Comparison of ENCODE assay signal across 14 cellular contexts in genomic region chr9:94443039-94443722, GRCh38.
DNase-seq lines count a peak whose midpoint lies in the region; ATAC-seq and TF ChIP-seq lines count a peak whose summit lies in the region.
"Had no signal": no experiment of that assay in that cellular context is flagged by ENCODE, and none has a peak within 500 bp of the region (broad histone marks: within the 10 kb centered on the region; RNA-seq: fewer than 3 reads in every experiment).

No MANE protein-coding gene starts in this region.

- ATAC-seq in HG02759 (IDR thresholded peaks at IDR 0.05; ENCODE audit: unreplicated experiment) (no peak), GM21423 (IDR thresholded peaks at IDR 0.05; ENCODE audit: unreplicated experiment) (no peak)
- ATAC-seq: activated naive CD8-positive, alpha-beta T cell treated with anti-CD3 and anti-CD28 coated beads, Interleukin-2, amount 50 U/mL, for 24 hours had no signal

- H3K9me3 ChIP-seq in neural cell (ENCODE audit: low read length), result no peaks in the 10 kb centered on the region
- H3K9me3 ChIP-seq: left ventricle myocardium inferior had no signal

- no peak for TF ChIP-seq EP300 in neural cell (conservative IDR thresholded peaks at IDR 0.05; ENCODE audit: poor library complexity, severe bottlenecking)

- no peak overlapping the region for H3K27ac ChIP-seq in neural cell (ENCODE audit: low read length)
- H3K27ac ChIP-seq: HL-60, KMS-11, left ventricle myocardium inferior, parathyroid adenoma had no signal

- no peak overlapping the region for H3K4me3 ChIP-seq in neural cell (ENCODE audit: low read length)
- H3K4me3 ChIP-seq: left ventricle myocardium inferior, smooth muscle cell had no signal

- no peak overlapping the region for H2AFZ ChIP-seq in neural cell (ENCODE audit: low read depth, low read length)
- H2AFZ ChIP-seq: parathyroid adenoma had no signal

- H3K27me3 ChIP-seq in neural cell (ENCODE audit: insufficient read depth, low read depth, low read length), result no peaks in the 10 kb centered on the region

- no peaks in the 10 kb centered on the region for H3K9me2 ChIP-seq in neural cell (ENCODE audit: insufficient read depth, low read length)

- H3F3A ChIP-seq in neural cell (ENCODE audit: insufficient read depth, low read length, poor library complexity, severe bottlenecking), result no peaks in the 10 kb centered on the region

- peaks cover 6% of the 10 kb centered on the region for H3K36me3 ChIP-seq in neural cell (ENCODE audit: insufficient read depth, low read length)

- DNase-seq in NCI-H1092 (lab: John Stamatoyannopoulos, UW) (peak; percentile 72), NCI-H2107 treated with DMSO at 0.1 percent for 48 hours (lab: John Stamatoyannopoulos, UW; ENCODE audit: unreplicated experiment) (peak; percentile 70), astrocyte of the hippocampus (ENCODE audit: low read depth, low spot score) (peak; percentile 16), AG08396 (ENCODE audit: low spot score) (no peak)
- DNase-seq: activated CD4-positive, alpha-beta memory T cell treated with anti-CD3 and anti-CD28 coated beads, Interleukin-2, amount 10 ng/mL, durations not matched to agents 7 days and 5 days; activated naive CD8-positive, alpha-beta T cell treated with anti-CD3 and anti-CD28 coated beads, Interleukin-2, amount 50 U/mL, for 24 hours; left ventricle myocardium inferior had no signal

- H3K4me2 ChIP-seq in neural cell (ENCODE audit: low read length), result no peak overlapping the region
- H3K4me2 ChIP-seq: KMS-11, smooth muscle cell had no signal

- H3K79me2 ChIP-seq in neural cell (replicated peaks; ENCODE audit: insufficient read depth, low read length), result no peaks in the 10 kb centered on the region
- H3K79me2 ChIP-seq: parathyroid adenoma had no signal

- no peaks in the 10 kb centered on the region for H4K20me1 ChIP-seq in neural cell (ENCODE audit: insufficient read depth)

- no peak overlapping the region for H3K9ac ChIP-seq in neural cell (ENCODE audit: low read length)
- H3K9ac ChIP-seq: KMS-11, parathyroid adenoma had no signal

- no peak for TF ChIP-seq CTCF in neural cell (IDR thresholded peaks at IDR 0.05; ENCODE audit: poor library complexity, severe bottlenecking)

- TF ChIP-seq RAD21 in neural cell (conservative IDR thresholded peaks at IDR 0.05), result no peak

TF ChIP-seq in neural cell, 6 proteins besides CTCF, POLR2A, EP300 and RAD21:
- TF ChIP-seq MXI1 (conservative IDR thresholded peaks at IDR 0.05; ENCODE audit: poor library complexity, severe bottlenecking) (no peak), EZH2 (IDR thresholded peaks at IDR 0.05; ENCODE audit: borderline replicate concordance, insufficient read depth, low read length, poor library complexity, severe bottlenecking) (no peak), SMC3 (conservative IDR thresholded peaks at IDR 0.05; ENCODE audit: poor library complexity) (no peak), POLR2AphosphoS5 (IDR thresholded peaks at IDR 0.05) (peak; percentile 80)
